In the genomic region with DNA sequence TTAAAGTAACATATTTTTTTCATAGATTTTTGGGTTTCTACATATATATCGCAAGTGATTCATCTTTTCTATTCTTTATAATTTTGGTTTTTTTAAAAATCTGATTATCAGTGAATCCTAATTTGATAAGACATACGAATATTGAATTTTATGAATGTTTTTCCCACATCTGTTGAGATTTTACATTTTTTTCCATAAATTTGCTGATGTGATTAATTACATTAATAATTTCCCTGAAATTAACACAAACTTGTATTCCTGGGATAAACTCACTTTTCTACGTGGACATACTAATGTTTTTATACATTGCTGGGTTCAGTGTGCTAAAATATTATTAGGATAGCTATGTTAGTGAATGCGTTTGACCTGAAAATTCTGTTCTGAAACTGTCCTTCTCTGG, we compare ENCODE assay signal across 14 cellular contexts. TPM values are rescaled to one million over a fixed set of nuclear protein-coding genes. Genes with fewer than 3 reads are reported as not detected.
DNase-seq lines count a peak whose midpoint lies in the region; ATAC-seq, FAIRE-seq and TF ChIP-seq lines count a peak whose summit lies in the region.
"Had no signal": no experiment of that assay in that cellular context is flagged by ENCODE, and none has a peak within 500 bp of the region (broad histone marks: within the 10 kb centered on the region; RNA-seq: fewer than 3 reads in every experiment).

No MANE protein-coding gene starts in this region.

- intact Hi-C loops in CD4-positive, alpha-beta T cell (cut with DNase I, micrococcal nuclease), result no loop called here
- intact Hi-C loops in CD14-positive monocyte (cut with micrococcal nuclease), result no loop called here

- no peak overlapping the region for H3K4me3 Mint-ChIP-seq in CD4-positive, alpha-beta T cell
- no peak overlapping the region for H3K4me3 Mint-ChIP-seq in CD14-positive monocyte
- H3K4me3 Mint-ChIP-seq in activated naive CD8-positive, alpha-beta T cell treated with anti-CD3 and anti-CD28 coated beads, Interleukin-2, amount 50 U/mL, for 24 hours, result no peak overlapping the region
- no peak overlapping the region for H3K4me3 Mint-ChIP-seq in activated T-helper 17 cell treated with anti-CD3 and anti-CD28 coated beads, Interleukin-2, amount 50 U/mL, for 72 hours
- H3K4me3 Mint-ChIP-seq: CD8-positive, alpha-beta memory T cell had no signal

- no peak for DNase-seq in CD4-positive, alpha-beta T cell
- DNase-seq in RCC 7860 (ENCODE audit: low spot score) (no peak), CD14-positive monocyte (ENCODE audit: low spot score) (no peak)
- DNase-seq in activated naive CD8-positive, alpha-beta T cell treated with anti-CD3 and anti-CD28 coated beads, Interleukin-2, amount 50 U/mL, for 24 hours, result no peak
- DNase-seq: CD8-positive, alpha-beta memory T cell; COR-L47; DMS 273 treated with DMSO at 0.1 percent for 48 hours; GDM1; GM23248 had no signal

- H3K9me3 Mint-ChIP-seq in CD4-positive, alpha-beta T cell, result no peaks in the 10 kb centered on the region
- no peaks in the 10 kb centered on the region for H3K9me3 Mint-ChIP-seq in CD14-positive monocyte
- no peaks in the 10 kb centered on the region for H3K9me3 Mint-ChIP-seq in activated naive CD8-positive, alpha-beta T cell treated with anti-CD3 and anti-CD28 coated beads, Interleukin-2, amount 50 U/mL, for 24 hours
- H3K9me3 Mint-ChIP-seq in activated T-helper 17 cell treated with anti-CD3 and anti-CD28 coated beads, Interleukin-2, amount 50 U/mL, for 72 hours, result no peaks in the 10 kb centered on the region
- H3K9me3 Mint-ChIP-seq: CD8-positive, alpha-beta memory T cell had no signal

- ATAC-seq in CD4-positive, alpha-beta T cell (ENCODE audit: poor library complexity), result no peak
- ATAC-seq in activated naive CD8-positive, alpha-beta T cell treated with anti-CD3 and anti-CD28 coated beads, Interleukin-2, amount 50 U/mL, for 24 hours, result no peak
- no peak for ATAC-seq in activated T-helper 17 cell treated with anti-CD3 and anti-CD28 coated beads, Interleukin-2, amount 50 U/mL, for 72 hours (replicated peaks)

- no peaks in the 10 kb centered on the region for H3K27me3 Mint-ChIP-seq in CD4-positive, alpha-beta T cell
- no peaks in the 10 kb centered on the region for H3K27me3 Mint-ChIP-seq in CD14-positive monocyte (ENCODE audit: low read depth in 3 of 3)
- H3K27me3 Mint-ChIP-seq in activated naive CD8-positive, alpha-beta T cell treated with anti-CD3 and anti-CD28 coated beads, Interleukin-2, amount 50 U/mL, for 24 hours, result no peaks in the 10 kb centered on the region
- H3K27me3 Mint-ChIP-seq in activated T-helper 17 cell treated with anti-CD3 and anti-CD28 coated beads, Interleukin-2, amount 50 U/mL, for 72 hours, result no peaks in the 10 kb centered on the region
- H3K27me3 Mint-ChIP-seq: CD8-positive, alpha-beta memory T cell had no signal

- no peak for TF ChIP-seq CTCF in CD4-positive, alpha-beta T cell (IDR thresholded peaks at IDR 0.05)
- TF ChIP-seq CTCF in CD14-positive monocyte (IDR thresholded peaks at IDR 0.05), result no peak

- no peak overlapping the region for H3K27ac ChIP-seq in CD4-positive, alpha-beta T cell (ENCODE audit: low read depth, low read length)
- H3K27ac ChIP-seq: BLaER1, GM23248, KMS-11 had no signal

- peaks cover 39% of the 10 kb centered on the region for H3K4me1 Mint-ChIP-seq in CD4-positive, alpha-beta T cell (ENCODE audit: low read depth)
- H3K4me1 Mint-ChIP-seq in CD14-positive monocyte, result no peaks in the 10 kb centered on the region
- H3K4me1 Mint-ChIP-seq in activated naive CD8-positive, alpha-beta T cell treated with anti-CD3 and anti-CD28 coated beads, Interleukin-2, amount 50 U/mL, for 24 hours, result peaks cover 9% of the 10 kb centered on the region
- H3K4me1 Mint-ChIP-seq in activated T-helper 17 cell treated with anti-CD3 and anti-CD28 coated beads, Interleukin-2, amount 50 U/mL, for 72 hours, result peaks cover 20% of the 10 kb centered on the region

- H3K27ac Mint-ChIP-seq in CD4-positive, alpha-beta T cell, result peak overlapping the region; percentile 14
- H3K27ac Mint-ChIP-seq in CD14-positive monocyte, result no peak overlapping the region
- no peak overlapping the region for H3K27ac Mint-ChIP-seq in activated naive CD8-positive, alpha-beta T cell treated with anti-CD3 and anti-CD28 coated beads, Interleukin-2, amount 50 U/mL, for 24 hours
- no peak overlapping the region for H3K27ac Mint-ChIP-seq in activated T-helper 17 cell treated with anti-CD3 and anti-CD28 coated beads, Interleukin-2, amount 50 U/mL, for 72 hours

- no peaks in the 10 kb centered on the region for H3K9me3 ChIP-seq in CD4-positive, alpha-beta T cell (ENCODE audit: control insufficient read depth, low read length)
- H3K9me3 ChIP-seq: BLaER1, HAP-1 had no signal

- peaks cover 80% of the 10 kb centered on the region for H3K36me3 Mint-ChIP-seq in CD4-positive, alpha-beta T cell (ENCODE audit: low read depth)
- peaks cover 66 to 81% of the 10 kb centered on the region in 2 donors for H3K36me3 Mint-ChIP-seq in CD14-positive monocyte
- peaks cover 64% of the 10 kb centered on the region for H3K36me3 Mint-ChIP-seq in activated naive CD8-positive, alpha-beta T cell treated with anti-CD3 and anti-CD28 coated beads, Interleukin-2, amount 50 U/mL, for 24 hours (ENCODE audit: low read depth)
- peaks cover 99% of the 10 kb centered on the region for H3K36me3 Mint-ChIP-seq in activated T-helper 17 cell treated with anti-CD3 and anti-CD28 coated beads, Interleukin-2, amount 50 U/mL, for 72 hours (ENCODE audit: low read depth)

- H3K27me3 ChIP-seq in CD4-positive, alpha-beta T cell (ENCODE audit: control insufficient read depth, insufficient read depth, low read length), result no peaks in the 10 kb centered on the region
- H3K27me3 ChIP-seq: BLaER1 had no signal

- POLR2A ChIA-PET in CD4-positive, alpha-beta T cell (lab: Charles Lee), result interaction anchor here (1.0 kb wide), 1 partner anchor 41 kb away, joined by 8 read pairs; a partner anchor contains a TSS

- CTCF ChIA-PET in CD4-positive, alpha-beta T cell (lab: Charles Lee), result no interaction called here

- peak; percentile 62 for FAIRE-seq in RCC 7860 (lab: Jason Lieb, UNC)
- peak; percentile 60 for FAIRE-seq in islet of Langerhans (lab: Jason Lieb, UNC)

RNA-seq across cellular contexts. Expression of a gene that starts 26.1 kb away (rescaled TPM):
- total RNA-seq in CD4-positive, alpha-beta T cell, result 100 to 1,000 TPM; 114 to 115 TPM
- 1 to 10 TPM; 4.9 to 8.3 TPM for polyA plus RNA-seq in CD14-positive monocyte
- 100 to 1,000 TPM in 1 of 2 donors, 10 to 100 TPM in 1; 90.4 to 114 TPM for total RNA-seq in activated T-helper 17 cell treated with anti-CD3 and anti-CD28 coated beads, Interleukin-2, amount 50 U/mL, for 72 hours

RNA-seq across cellular contexts. Expression of a gene that starts 41.2 kb away (rescaled TPM):
- 100 to 1,000 TPM; 158 to 161 TPM for total RNA-seq in CD4-positive, alpha-beta T cell
- 10 to 100 TPM; 24.9 to 30.8 TPM for polyA plus RNA-seq in CD14-positive monocyte
- 10 to 100 TPM; 58.8 to 70.8 TPM for total RNA-seq in activated T-helper 17 cell treated with anti-CD3 and anti-CD28 coated beads, Interleukin-2, amount 50 U/mL, for 72 hours
